In the genomic region with DNA sequence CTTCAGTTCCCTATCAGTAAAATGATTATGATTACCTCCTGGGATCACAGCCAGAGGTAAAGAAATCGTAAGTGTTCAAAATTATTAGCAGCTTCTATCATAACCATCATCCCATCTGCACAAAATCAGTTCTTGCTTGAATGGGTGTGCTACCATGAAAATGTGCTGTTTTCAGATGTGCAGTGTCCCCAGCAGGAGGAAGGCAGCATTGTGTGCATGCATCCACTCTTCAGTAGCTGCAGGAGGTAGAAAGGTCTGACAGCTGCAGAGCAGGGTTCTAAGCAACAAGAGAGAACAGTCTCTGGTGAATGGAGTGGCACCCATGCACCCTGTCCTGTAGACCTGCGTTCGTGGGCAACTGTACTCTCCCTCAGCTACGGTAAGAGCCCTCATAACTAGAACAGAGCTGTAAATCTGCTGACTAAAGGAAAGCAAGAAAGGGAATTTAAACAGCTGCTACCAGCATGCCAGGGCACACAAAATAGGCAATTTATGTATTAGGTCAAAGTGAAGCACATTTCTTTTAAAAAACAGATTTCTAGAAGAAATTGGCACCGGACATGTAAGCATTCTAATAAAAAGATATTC, we compare ENCODE assay signal across 17 cellular contexts. TPM values are rescaled to one million over a fixed set of nuclear protein-coding genes. Genes with fewer than 3 reads are reported as not detected.
A peak's percentile ranks its signal among the peaks of the same experiment; 100 is the strongest.
DNase-seq lines count a peak whose midpoint lies in the region; ATAC-seq and TF ChIP-seq lines count a peak whose summit lies in the region.
"Had no signal": no experiment of that assay in that cellular context is flagged by ENCODE, and none has a peak within 500 bp of the region (broad histone marks: within the 10 kb centered on the region; RNA-seq: fewer than 3 reads in every experiment).

No MANE protein-coding gene starts in this region.

- TF ChIP-seq CTCF in IMR-90 (conservative IDR thresholded peaks at IDR 0.05; ENCODE audit: low read depth, low read length) (no peak), OCI-LY3 (IDR thresholded peaks at IDR 0.05; ENCODE audit: low read depth, low read length) (no peak)

- H3K79me2 ChIP-seq in OCI-LY3 (ENCODE audit: low read length), result no peaks in the 10 kb centered on the region

- no peak overlapping the region for H2AK9ac ChIP-seq in IMR-90 (replicated peaks; ENCODE audit: low read depth, low read length, poor library complexity)

- H2BK12ac ChIP-seq in neuronal stem cell (ENCODE audit: low read length), result no peak overlapping the region

- no peak overlapping the region for H4K5ac ChIP-seq in IMR-90 (ENCODE audit: low read depth, low read length)

- ATAC-seq in IMR-90 (ENCODE audit: low read depth), result no peak
- ATAC-seq: K562 had no signal

- dilution Hi-C loops in IMR-90 (cut with HindIII; ENCODE audit: low sequenced_read_pairs, unreplicated experiment), result no loop called here

- H2AK5ac ChIP-seq in IMR-90 (ENCODE audit: low read depth, low read length), result no peak overlapping the region
- H2AK5ac ChIP-seq in neuronal stem cell (ENCODE audit: low read depth, low read length), result no peak overlapping the region

- BruUV-seq in IMR-90 (replicated peaks; lab: Mats Ljungman, UMichigan), result no TSS peak

- peak; percentile 9 for DNase-seq in NCI-H1092 treated with DMSO at 0.1 percent for 48 hours (lab: John Stamatoyannopoulos, UW)
- DNase-seq in NCI-H1092 (lab: John Stamatoyannopoulos, UW), result no peak
- DNase-seq in IMR-90, result no peak
- DNase-seq in neuronal stem cell (ENCODE audit: low spot score), result no peak
- DNase-seq in SIG-M5 (lab: John Stamatoyannopoulos, UW), result no peak
- no peak for DNase-seq in NCI-H128 (lab: John Stamatoyannopoulos, UW; ENCODE audit: unreplicated experiment)
- no peak for DNase-seq in anterior cingulate cortex (lab: John Stamatoyannopoulos, UW)
- DNase-seq: C1 segment of cervical spinal cord, GOT3, NCI-H1694, NCI-H2107, NCI-H446, SJCRH30 had no signal

- H4K91ac ChIP-seq in IMR-90 (ENCODE audit: insufficient read depth, low read depth, low read length), result no peak overlapping the region
- no peak overlapping the region for H4K91ac ChIP-seq in neuronal stem cell (ENCODE audit: low read depth, low read length, poor library complexity)

- no peak for TF ChIP-seq POLR2A in IMR-90 (IDR thresholded peaks at IDR 0.05; ENCODE audit: low read depth, low read length)

- no peak overlapping the region for H2BK20ac ChIP-seq in IMR-90 (ENCODE audit: low read depth, low read length)

- H3K23ac ChIP-seq in IMR-90 (ENCODE audit: low read depth, low read length) (no peak overlapping the region), neuronal stem cell (ENCODE audit: low read depth, low read length, poor library complexity) (peak overlapping the region; percentile 81)

- H2AFZ ChIP-seq in IMR-90 (replicated peaks; ENCODE audit: low read length, poor library complexity), result no peak overlapping the region
- no peak overlapping the region for H2AFZ ChIP-seq in OCI-LY3 (ENCODE audit: low read depth, low read length)
- H2AFZ ChIP-seq in neuronal stem cell (ENCODE audit: low read length), result no peak overlapping the region

- H3K4me1 ChIP-seq in IMR-90 (ENCODE audit: control insufficient read depth, insufficient read depth, low read length), result no peaks in the 10 kb centered on the region
- peaks cover 16% of the 10 kb centered on the region for H3K4me1 ChIP-seq in OCI-LY3 (ENCODE audit: low read length)
- H3K4me1 ChIP-seq in neuronal stem cell (ENCODE audit: control insufficient read depth in 2 of 2, insufficient read depth in 1 of 2, low read depth in 1 of 2, low read length in 2 of 2), result peaks cover 0 to 3% of the 10 kb centered on the region in 2 donors
- H3K4me1 ChIP-seq: SJCRH30 had no signal

- H3K14ac ChIP-seq in IMR-90 (replicated peaks; ENCODE audit: low read depth, low read length), result no peak overlapping the region
- no peak overlapping the region for H3K14ac ChIP-seq in neuronal stem cell (ENCODE audit: low read length)

- no peak overlapping the region for H3K18ac ChIP-seq in IMR-90 (ENCODE audit: low read depth, low read length)
- no peak overlapping the region for H3K18ac ChIP-seq in neuronal stem cell (ENCODE audit: low read length)

- H4K20me1 ChIP-seq in IMR-90 (ENCODE audit: insufficient read depth, low read length) (no peaks in the 10 kb centered on the region), OCI-LY3 (ENCODE audit: insufficient read depth, low read length) (no peaks in the 10 kb centered on the region)

- H3K27me3 ChIP-seq in IMR-90 (ENCODE audit: control insufficient read depth, insufficient read depth, low read length), result no peaks in the 10 kb centered on the region
- H3K27me3 ChIP-seq in OCI-LY3 (ENCODE audit: low read depth, low read length), result no peaks in the 10 kb centered on the region
- no peaks in the 10 kb centered on the region for H3K27me3 ChIP-seq in neuronal stem cell (ENCODE audit: control insufficient read depth in 3 of 3, insufficient read depth in 3 of 3, low read depth in 1 of 3, low read length in 3 of 3)

- no peak overlapping the region for H2BK120ac ChIP-seq in IMR-90 (ENCODE audit: low read depth, low read length)
- H2BK120ac ChIP-seq in neuronal stem cell (ENCODE audit: low read depth, low read length), result no peak overlapping the region

- H3K79me1 ChIP-seq in IMR-90 (ENCODE audit: low read depth in 1 of 2, low read length in 2 of 2), result no peaks in the 10 kb centered on the region
- no peaks in the 10 kb centered on the region for H3K79me1 ChIP-seq in neuronal stem cell (ENCODE audit: low read depth, low read length)

- POLR2A ChIA-PET in IMR-90 (lab: Charles Lee; ENCODE audit: unreplicated experiment), result no interaction called here

- no peak overlapping the region for H2BK5ac ChIP-seq in IMR-90 (ENCODE audit: low read depth, low read length, poor library complexity, severe bottlenecking)
- H2BK5ac ChIP-seq in neuronal stem cell (ENCODE audit: low read length), result no peak overlapping the region

- H4K8ac ChIP-seq in IMR-90 (ENCODE audit: low read depth in 2 of 2, low read length in 2 of 2) (no peak overlapping the region), neuronal stem cell (ENCODE audit: low read depth, low read length) (no peak overlapping the region)

- no peaks in the 10 kb centered on the region for H3K9me3 ChIP-seq in IMR-90 (ENCODE audit: control insufficient read depth, insufficient read depth, low read length)
- no peaks in the 10 kb centered on the region for H3K9me3 ChIP-seq in OCI-LY3 (ENCODE audit: insufficient read depth, low read length)
- no peaks in the 10 kb centered on the region for H3K9me3 ChIP-seq in neuronal stem cell (replicated peaks in 1 of 2; ENCODE audit: control insufficient read depth in 2 of 2, insufficient read depth in 1 of 2, low read depth in 1 of 2, low read length in 2 of 2)
- H3K9me3 ChIP-seq: SJCRH30 had no signal

- intact Hi-C loops in IMR-90 (cut with micrococcal nuclease), result no loop called here

- H3K36me3 ChIP-seq in IMR-90 (ENCODE audit: control insufficient read depth, insufficient read depth, low read length) (no peaks in the 10 kb centered on the region), OCI-LY3 (replicated peaks; ENCODE audit: low read depth, low read length) (no peaks in the 10 kb centered on the region), neuronal stem cell (replicated peaks in 1 of 2; ENCODE audit: control insufficient read depth in 2 of 2, insufficient read depth in 2 of 2, low read length in 2 of 2) (no peaks in the 10 kb centered on the region)
- H3K36me3 ChIP-seq: SJCRH30 had no signal

- H3K4me2 ChIP-seq in IMR-90 (ENCODE audit: low read depth, low read length) (no peak overlapping the region), OCI-LY3 (ENCODE audit: low read length) (peak overlapping the region; percentile 44), neuronal stem cell (ENCODE audit: insufficient read depth, low read length, poor library complexity, severe bottlenecking) (no peak overlapping the region)

- H3K27ac ChIP-seq in IMR-90 (ENCODE audit: insufficient read depth, low read length) (no peak overlapping the region), OCI-LY3 (ENCODE audit: low read length) (0 out of 2 replicates have a peak overlapping the region, but pooled peaks have one; percentile 5), neuronal stem cell (replicated peaks; ENCODE audit: low read length) (no peak overlapping the region)
- H3K27ac ChIP-seq: RWPE1, SJCRH30 had no signal

- H3K56ac ChIP-seq in IMR-90 (ENCODE audit: extremely low read depth, insufficient read depth, low read length), result no peak overlapping the region

- in situ Hi-C loops in IMR-90 (cut with MboI; ENCODE audit: low sequenced_read_pairs), result no loop called here

- H3K9ac ChIP-seq in IMR-90 (ENCODE audit: low read depth, low read length) (no peak overlapping the region), OCI-LY3 (ENCODE audit: low read length) (no peak overlapping the region), neuronal stem cell (ENCODE audit: low read depth, low read length, poor library complexity) (no peak overlapping the region)

- no peak overlapping the region for H3K4ac ChIP-seq in IMR-90 (ENCODE audit: low read depth, low read length)
- H3K4ac ChIP-seq in neuronal stem cell (ENCODE audit: low read length), result no peak overlapping the region

- H3K9me1 ChIP-seq in IMR-90 (ENCODE audit: insufficient read depth, low read length), result no peaks in the 10 kb centered on the region

- TF ChIP-seq RAD21 in IMR-90 (IDR thresholded peaks at IDR 0.05; ENCODE audit: low read length), result no peak

- H2BK15ac ChIP-seq in IMR-90 (ENCODE audit: low read depth, low read length) (no peak overlapping the region), neuronal stem cell (ENCODE audit: low read length) (no peak overlapping the region)

- CTCF ChIA-PET in IMR-90 (lab: Yijun Ruan, JAX), result no interaction called here

- WGBS in IMR-90 (ENCODE audit: extremely low coverage in 2 of 2, insufficient read length in 1 of 2), 2 experiments, result no CpG with 5 or more reads among the region's 5 CpGs
- no CpG with 5 or more reads among the region's 5 CpGs for WGBS in neuronal stem cell (ENCODE audit: extremely low coverage in 2 of 2, insufficient read length in 2 of 2, insufficient replicate concordance in 1 of 2), 2 donors

- no peak overlapping the region for H3K4me3 ChIP-seq in IMR-90 (ENCODE audit: insufficient read depth, low read depth, low read length)
- no peak overlapping the region for H3K4me3 ChIP-seq in OCI-LY3 (ENCODE audit: low read length)
- no peak overlapping the region for H3K4me3 ChIP-seq in neuronal stem cell (ENCODE audit: low read length in 2 of 2)
- H3K4me3 ChIP-seq: K562, SJCRH30 had no signal

TF ChIP-seq in IMR-90, 13 proteins besides CTCF, POLR2A, EP300 and RAD21:
- TF ChIP-seq MAFK (IDR thresholded peaks at IDR 0.05; ENCODE audit: low read depth, low read length) (peak; percentile 15; the same call in 1 of the 2 replicates), MXI1 (IDR thresholded peaks at IDR 0.05; ENCODE audit: borderline replicate concordance, low read depth, low read length) (no peak), BHLHE40 (IDR thresholded peaks at IDR 0.05; ENCODE audit: low read depth, low read length) (no peak), MAZ (IDR thresholded peaks at IDR 0.05; ENCODE audit: borderline replicate concordance, low read depth, low read length) (no peak)

RNA-seq across cellular contexts. Expression of a gene that starts 21.2 kb away (rescaled TPM):
- not detected in 2 replicates for total RNA-seq in IMR-90 (2012; rRNA removed)
- not detected in 2 replicates for polyA plus RNA-seq in IMR-90 (2012; rRNA removed)
- not detected in 2 replicates for polyA plus RNA-seq in IMR-90 (2012; cell fraction: cytosol; rRNA removed)
- polyA plus RNA-seq in IMR-90 (2012; cell fraction: nucleus; rRNA removed; ENCODE audit: low replicate concordance), result not detected in 2 replicates
- 0.10 TPM for polyA plus RNA-seq in neuronal stem cell (2013, experiment 1 of 2)
- polyA plus RNA-seq in neuronal stem cell (2013, experiment 2 of 2), result 0.07 TPM
- total RNA-seq: A172, K562, SJCRH30 had no signal
- polyA plus RNA-seq: K562 had no signal
